In genomic region chr1:29383972-29384371, GRCh38 we compare ENCODE assay signal across 1 cellular context.
TF ChIP-seq lines count a peak whose summit lies in the region.

No MANE protein-coding gene starts in this region.

TF ChIP-seq in H1, 55 proteins besides CTCF, POLR2A, EP300 and RAD21:
- TF ChIP-seq ATF2 (IDR thresholded peaks at IDR 0.05; ENCODE audit: low read length) (no peak), SRF (IDR thresholded peaks at IDR 0.05; ENCODE audit: low read depth, low read length) (no peak), ZNF274 (IDR thresholded peaks at IDR 0.05; ENCODE audit: borderline replicate concordance, extremely low read depth, low read length) (no peak), YY1 (IDR thresholded peaks at IDR 0.05; ENCODE audit: low read depth, low read length) (no peak), KDM5A (IDR thresholded peaks at IDR 0.05; ENCODE audit: low read length) (no peak), E2F6 (IDR thresholded peaks at IDR 0.05) (no peak), CBX8 (IDR thresholded peaks at IDR 0.05; ENCODE audit: borderline replicate concordance, low read depth, low read length) (no peak), NRF1 (IDR thresholded peaks at IDR 0.05; ENCODE audit: low read depth, low read length) (no peak), ATF3 (IDR thresholded peaks at IDR 0.05; ENCODE audit: insufficient read depth, low read depth, low read length) (no peak), RFX5 (IDR thresholded peaks at IDR 0.05; ENCODE audit: borderline replicate concordance, low read depth, low read length) (no peak), CHD1 (IDR thresholded peaks at IDR 0.05; ENCODE audit: low read depth, low read length) (no peak), KDM4A (IDR thresholded peaks at IDR 0.05; ENCODE audit: low read depth, low read length, severe bottlenecking) (no peak), TAF7 (optimal IDR thresholded peaks at IDR 0.05; ENCODE audit: borderline replicate concordance, low read depth, low read length) (no peak), SP4 (IDR thresholded peaks at IDR 0.05; ENCODE audit: low read length) (no peak), GTF2F1 (IDR thresholded peaks at IDR 0.05; ENCODE audit: borderline replicate concordance, low read depth, low read length) (no peak), SP2 (IDR thresholded peaks at IDR 0.05; ENCODE audit: low read length) (no peak)
